In the genomic region with DNA sequence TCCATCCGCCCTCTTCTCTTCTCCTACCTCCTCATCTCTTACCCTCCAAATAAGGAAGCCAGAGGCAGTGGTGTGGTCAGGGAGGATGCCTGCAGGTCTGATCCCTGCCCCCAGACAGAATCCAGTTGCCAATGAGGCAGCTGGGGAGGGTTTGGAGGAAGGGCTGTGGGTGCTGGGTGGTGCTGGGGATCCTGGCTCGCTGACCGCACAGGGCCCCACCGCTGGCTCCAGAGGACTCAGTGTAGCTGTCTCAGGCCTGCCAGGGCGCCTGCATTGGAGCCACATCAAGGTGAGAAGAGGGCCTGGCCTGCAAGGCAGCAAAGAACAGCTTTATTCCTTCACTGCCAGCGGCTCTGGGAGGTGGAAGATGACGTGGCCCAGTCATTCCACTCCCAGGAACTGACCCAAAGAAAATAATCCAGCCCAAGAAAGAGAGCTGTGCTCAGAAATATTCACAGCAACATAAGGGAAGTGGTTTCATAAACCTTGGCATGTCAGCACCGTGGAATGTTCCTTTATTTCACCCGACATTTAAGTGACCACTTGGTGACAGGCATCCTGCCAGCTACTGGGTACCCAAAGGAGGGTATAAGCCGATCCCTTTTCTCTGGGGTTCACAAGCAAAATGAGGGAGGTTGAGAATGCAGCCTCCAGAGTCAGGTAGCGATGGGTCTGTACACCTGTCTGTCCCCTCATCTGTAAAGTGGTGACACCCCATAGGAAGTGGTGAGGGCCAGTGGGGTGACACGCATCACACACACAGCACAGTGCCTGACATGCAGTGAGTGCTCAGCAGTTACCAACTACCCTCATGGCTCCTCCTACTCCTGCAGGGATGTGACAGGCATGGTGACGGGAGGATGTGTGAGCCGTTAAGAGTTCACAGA, we compare ENCODE assay signal across 9 cellular contexts.
A peak's percentile ranks its signal among the peaks of the same experiment; 100 is the strongest.
DNase-seq lines count a peak whose midpoint lies in the region; FAIRE-seq and TF ChIP-seq lines count a peak whose summit lies in the region.
"Had no signal": no experiment of that assay in that cellular context is flagged by ENCODE, and none has a peak within 500 bp of the region (broad histone marks: within the 10 kb centered on the region; RNA-seq: fewer than 3 reads in every experiment).

No MANE protein-coding gene starts in this region.

- H2AFZ ChIP-seq in PC-9 = no peak overlapping the region
- peak overlapping the region; percentile 88 for H2AFZ ChIP-seq in endothelial cell of umbilical vein (ENCODE audit: low read depth, low read length)
- no peak overlapping the region for H2AFZ ChIP-seq in parathyroid adenoma

- CTCF ChIA-PET in PC-9 (lab: Charles Lee) (interaction anchor here (0.5 kb wide), 1 partner anchor 953 kb away, joined by 3 read pairs; no protein-coding TSS in a partner anchor), endothelial cell of umbilical vein (lab: Charles Lee) (interaction anchor here (0.9 to 1.2 kb wide), 5 partner anchors 13 to 161 kb away, joined by 3 to 5 read pairs (median 3); partner anchors contain the start of gene RRBP1)

- H3K79me2 ChIP-seq in PC-9 (ENCODE audit: low read depth) (no peaks in the 10 kb centered on the region), endothelial cell of umbilical vein (ENCODE audit: control insufficient read depth, insufficient read depth, low read length) (no peaks in the 10 kb centered on the region), parathyroid adenoma (no peaks in the 10 kb centered on the region)

- no peak for TF ChIP-seq POLR2A in endothelial cell of umbilical vein (IDR thresholded peaks at IDR 0.05; ENCODE audit: low read depth, low read length)

- no peak overlapping the region for H3K27ac ChIP-seq in PC-9
- peak overlapping the region; percentile 64 for H3K27ac ChIP-seq in endothelial cell of umbilical vein (ENCODE audit: insufficient read depth, low read depth, low read length)
- peak overlapping the region; percentile 3 for H3K27ac ChIP-seq in parathyroid adenoma
- H3K27ac ChIP-seq in substantia nigra (ENCODE audit: low read depth, low read length, poor library complexity, severe bottlenecking) = no peak overlapping the region
- H3K27ac ChIP-seq: right lobe of liver had no signal

- no peak overlapping the region for H3K4me3 ChIP-seq in PC-9
- no peak overlapping the region for H3K4me3 ChIP-seq in endothelial cell of umbilical vein (replicated peaks in 1 of 3; ENCODE audit: insufficient read depth in 1 of 3, low read depth in 1 of 3, low read length in 3 of 3)
- no peak overlapping the region for H3K4me3 ChIP-seq in parathyroid adenoma (ENCODE audit: low read depth, low read length)
- no peak overlapping the region for H3K4me3 ChIP-seq in H7 (ENCODE audit: insufficient read depth, low read depth, low read length)
- H3K4me3 ChIP-seq: right lobe of liver had no signal

- 0 out of 2 replicates have a peak, but pooled peaks cover 3% of the 10 kb centered on the region for H3K9me2 ChIP-seq in PC-9 (ENCODE audit: insufficient read depth)

- dilution Hi-C loops in endothelial cell of umbilical vein (cut with MboI; ENCODE audit: extremely low pct_ligation_motif_present, low sequenced_read_pairs) = no loop called here

- intact Hi-C loops in PC-9 (cut with micrococcal nuclease; ENCODE audit: unreplicated experiment) = loop anchor here (10.0 kb wide), 1 partner anchor 289 kb away; no protein-coding TSS in a partner anchor
- intact Hi-C loops in endothelial cell of umbilical vein (cut with micrococcal nuclease) = no loop called here

- FAIRE-seq in GM19239 (lab: Jason Lieb, UNC) (peak; percentile 26), endothelial cell of umbilical vein (lab: Jason Lieb, UNC) (peak; percentile 84)

- H3K9ac ChIP-seq in endothelial cell of umbilical vein (replicated peaks; ENCODE audit: extremely low read depth, insufficient read depth, low read length) = peak overlapping the region; percentile 34
- no peak overlapping the region for H3K9ac ChIP-seq in parathyroid adenoma

- TF ChIP-seq CTCF in PC-9 (conservative IDR thresholded peaks at IDR 0.05) (no peak), endothelial cell of umbilical vein (IDR thresholded peaks at IDR 0.05; ENCODE audit: extremely low read depth in 1 of 2, insufficient read depth in 1 of 2, low read depth in 1 of 2, low read length in 2 of 2) (no peak), parathyroid adenoma (IDR thresholded peaks at IDR 0.05) (no peak)

- POLR2A ChIA-PET in PC-9 (lab: Charles Lee; ENCODE audit: unreplicated experiment) (interaction anchor here (0.6 to 1.1 kb wide), 3 partner anchors 31 to 161 kb away, joined by 3 to 8 read pairs (median 5); partner anchors contain the start of gene RRBP1), endothelial cell of umbilical vein (lab: Charles Lee) (no interaction called here)

- H3K27me3 ChIP-seq in PC-9 (ENCODE audit: insufficient read depth, low read depth) = no peaks in the 10 kb centered on the region
- no peaks in the 10 kb centered on the region for H3K27me3 ChIP-seq in endothelial cell of umbilical vein (ENCODE audit: control insufficient read depth in 2 of 2, insufficient read depth in 2 of 2, low read length in 2 of 2)
- H3K27me3 ChIP-seq in parathyroid adenoma (ENCODE audit: control insufficient read depth, insufficient read depth, low read length) = no peaks in the 10 kb centered on the region
- no peaks in the 10 kb centered on the region for H3K27me3 ChIP-seq in H7 (ENCODE audit: control insufficient read depth, insufficient read depth, low read length)
- H3K27me3 ChIP-seq: right lobe of liver had no signal

- DNase-seq in GM19239 (ENCODE audit: insufficient read length, low spot score) (no peak), PC-9 (peak in 1 of 2 experiments; percentile 78), endothelial cell of umbilical vein (ENCODE audit: low read depth, low spot score) (peak; percentile 66), substantia nigra (lab: John Stamatoyannopoulos, UW) (no peak), NCI-H1436 treated with DMSO at 0.1 percent for 48 hours (lab: John Stamatoyannopoulos, UW) (no peak), H7 (no peak), NCI-H187 (lab: John Stamatoyannopoulos, UW) (no peak)
- DNase-seq: right lobe of liver had no signal

- no peaks in the 10 kb centered on the region for H4K20me1 ChIP-seq in PC-9 (ENCODE audit: insufficient read depth)
- no peaks in the 10 kb centered on the region for H4K20me1 ChIP-seq in endothelial cell of umbilical vein (replicated peaks; ENCODE audit: control insufficient read depth, extremely low read depth, insufficient read depth, low read length)

- H3K9me1 ChIP-seq in endothelial cell of umbilical vein (replicated peaks; ENCODE audit: control insufficient read depth, extremely low read depth, insufficient read depth, low read length) = no peaks in the 10 kb centered on the region

- H3K4me1 ChIP-seq in PC-9 (replicated peaks; ENCODE audit: insufficient read depth) = 0 out of 2 replicates have a peak, but pooled peaks cover 7% of the 10 kb centered on the region
- peaks cover 23% of the 10 kb centered on the region for H3K4me1 ChIP-seq in endothelial cell of umbilical vein (ENCODE audit: control insufficient read depth, extremely low read depth, insufficient read depth, low read length)
- no peaks in the 10 kb centered on the region for H3K4me1 ChIP-seq in parathyroid adenoma
- H3K4me1 ChIP-seq: right lobe of liver had no signal

- H3K4me2 ChIP-seq in PC-9 = no peak overlapping the region
- H3K4me2 ChIP-seq in endothelial cell of umbilical vein (ENCODE audit: insufficient read depth, low read length) = peak overlapping the region; percentile 4
- no peak overlapping the region for H3K4me2 ChIP-seq in parathyroid adenoma (ENCODE audit: low read length)

- BruUV-seq in PC-9 (replicated peaks; lab: Mats Ljungman, UMichigan) (TSS peak; percentile 83), endothelial cell of umbilical vein (replicated peaks; lab: Mats Ljungman, UMichigan) (no TSS peak)

- H3K36me3 ChIP-seq in PC-9 (ENCODE audit: low read depth) (no peaks in the 10 kb centered on the region), endothelial cell of umbilical vein (ENCODE audit: control insufficient read depth in 2 of 2, extremely low read depth in 1 of 2, insufficient read depth in 2 of 2, low read length in 2 of 2) (no peaks in the 10 kb centered on the region), parathyroid adenoma (ENCODE audit: control insufficient read depth, insufficient read depth, low read length) (no peaks in the 10 kb centered on the region), H7 (replicated peaks; ENCODE audit: control insufficient read depth, insufficient read depth, low read length) (no peaks in the 10 kb centered on the region)
- H3K36me3 ChIP-seq: right lobe of liver had no signal

- H3K9me3 ChIP-seq in PC-9 (ENCODE audit: insufficient read depth, low read depth) = no peaks in the 10 kb centered on the region
- H3K9me3 ChIP-seq in endothelial cell of umbilical vein (replicated peaks; ENCODE audit: control insufficient read depth, insufficient read depth, low read length) = no peaks in the 10 kb centered on the region
- H3K9me3 ChIP-seq in parathyroid adenoma (ENCODE audit: control insufficient read depth, low read length) = no peaks in the 10 kb centered on the region
- H3K9me3 ChIP-seq: right lobe of liver had no signal

- no peaks in the 10 kb centered on the region; the same call in 1 of the 2 replicates for H3F3A ChIP-seq in PC-9 (ENCODE audit: insufficient read depth, low read depth)

TF ChIP-seq in endothelial cell of umbilical vein, 7 proteins besides CTCF, POLR2A, EP300 and RAD21:
- TF ChIP-seq FOS (IDR thresholded peaks at IDR 0.05; ENCODE audit: borderline replicate concordance, insufficient read depth, low read length) = peak; percentile 40
- no peak for TF ChIP-seq MAX (IDR thresholded peaks at IDR 0.05; ENCODE audit: insufficient read depth, insufficient read length)
TF ChIP-seq in endothelial cell of umbilical vein: peak in this region for 1.

Comparison
In these comparisons a context has a peak if more than half of its experiments do, and no peak if none do; other contexts are left out.
1. H3K27ac ChIP-seq: peak in endothelial cell of umbilical vein (single experiment) and parathyroid adenoma (single experiment); none in PC-9 (single experiment) and substantia nigra (single experiment).